ENCODE assay signal across 9 cellular contexts in the genomic region with DNA sequence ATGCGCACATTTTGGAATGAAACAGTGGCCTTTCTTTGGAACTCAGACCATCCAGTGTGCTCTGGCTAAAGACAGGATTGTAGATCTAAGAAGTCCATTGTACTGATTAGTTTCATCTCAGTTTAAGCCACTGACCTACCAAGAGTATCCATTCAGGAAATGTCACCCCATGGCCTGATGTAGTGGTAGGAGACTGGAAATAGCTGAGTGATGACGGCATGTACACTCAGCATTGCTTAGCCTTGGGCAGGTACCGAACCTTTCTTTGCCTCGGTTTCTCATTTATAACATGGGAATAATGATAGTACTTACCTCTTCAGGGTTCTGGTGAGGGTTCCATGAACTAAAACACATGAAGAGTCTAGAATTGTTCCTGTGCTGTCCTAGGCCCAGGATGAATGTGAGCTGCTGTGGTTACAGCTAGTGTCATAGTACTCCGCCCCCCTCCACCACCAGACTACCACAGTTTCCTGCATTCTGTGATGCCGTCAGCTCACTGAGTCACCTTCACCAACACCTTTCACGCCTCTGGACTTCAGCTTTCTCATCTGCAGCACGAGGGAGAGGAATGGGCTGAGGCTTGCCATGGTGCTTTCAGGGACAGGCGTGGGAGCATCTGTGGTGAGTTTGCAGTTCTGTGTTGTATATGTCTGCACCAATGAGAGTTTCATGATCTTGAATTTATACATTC.
A peak's percentile ranks its signal among the peaks of the same experiment; 100 is the strongest.
DNase-seq lines count a peak whose midpoint lies in the region; ATAC-seq lines count a peak whose summit lies in the region.
"Had no signal": no experiment of that assay in that cellular context is flagged by ENCODE, and none has a peak within 500 bp of the region (broad histone marks: within the 10 kb centered on the region; RNA-seq: fewer than 3 reads in every experiment).

No MANE protein-coding gene starts in this region.

- no peaks in the 10 kb centered on the region for H3K36me3 Mint-ChIP-seq in activated naive CD8-positive, alpha-beta T cell

- H3K27me3 ChIP-seq in BLaER1: no peaks in the 10 kb centered on the region
- no peaks in the 10 kb centered on the region for H3K27me3 ChIP-seq in H7 (ENCODE audit: control insufficient read depth, insufficient read depth, low read length)
- H3K27me3 ChIP-seq: adrenal gland had no signal

- no peak overlapping the region for H3K4me3 Mint-ChIP-seq in activated naive CD8-positive, alpha-beta T cell

- DNase-seq in NK-92 treated with Interleukin-12 subunit alpha and Interleukin-12 subunit beta, amount 100 ng/mL, for 24 hours (lab: John Stamatoyannopoulos, UW): peak; percentile 88
- peak; percentile 64 for DNase-seq in stimulated activated CD4-positive, alpha-beta T cell treated with anti-CD3 and anti-CD28 coated beads, Interleukin-2, amount 100 ng/mL, for 4 hours (ENCODE audit: low read depth)
- no peak for DNase-seq in H7
- no peak for DNase-seq in NCI-H1694 (lab: John Stamatoyannopoulos, UW)
- DNase-seq in D341Med (ENCODE audit: low spot score): no peak

- H3K9me3 Mint-ChIP-seq in activated naive CD8-positive, alpha-beta T cell (ENCODE audit: low read depth): peaks cover 3% of the 10 kb centered on the region

- H3K4me1 ChIP-seq in BLaER1: peaks cover 36% of the 10 kb centered on the region
- H3K4me1 ChIP-seq: adrenal gland had no signal

- H3K9ac ChIP-seq in BLaER1: no peak overlapping the region

- H3K27ac Mint-ChIP-seq in activated naive CD8-positive, alpha-beta T cell: peak overlapping the region; percentile 8

- H3K27ac ChIP-seq in BLaER1: no peak overlapping the region
- H3K27ac ChIP-seq: adrenal gland had no signal

- H3K4me3 ChIP-seq in BLaER1 (no peak overlapping the region), H7 (ENCODE audit: insufficient read depth, low read depth, low read length) (no peak overlapping the region)
- H3K4me3 ChIP-seq: adrenal gland had no signal

- no peaks in the 10 kb centered on the region for H4K20me1 ChIP-seq in BLaER1

- peaks cover 26% of the 10 kb centered on the region for H3K4me1 Mint-ChIP-seq in activated naive CD8-positive, alpha-beta T cell (ENCODE audit: low read depth)

- ATAC-seq in GM21528 (IDR thresholded peaks at IDR 0.05; ENCODE audit: low FRiP score, unreplicated experiment): peak; percentile 86

- peaks cover 3% of the 10 kb centered on the region for H3K27me3 Mint-ChIP-seq in activated naive CD8-positive, alpha-beta T cell

- H3K36me3 ChIP-seq in BLaER1 (peaks cover 10% of the 10 kb centered on the region; the same call in 1 of the 2 replicates), H7 (replicated peaks; ENCODE audit: control insufficient read depth, insufficient read depth, low read length) (no peaks in the 10 kb centered on the region)
- H3K36me3 ChIP-seq: adrenal gland had no signal

- H3K9me3 ChIP-seq in BLaER1: peaks cover 6% of the 10 kb centered on the region; the same call in 1 of the 2 replicates
- H3K9me3 ChIP-seq: adrenal gland had no signal

- H3K4me2 ChIP-seq in BLaER1: peak overlapping the region; percentile 52

Comparison
In these comparisons a context has a peak if more than half of its experiments do, and no peak if none do; other contexts are left out.
1. DNase-seq: peak in NK-92 treated with Interleukin-12 subunit alpha and Interleukin-12 subunit beta, amount 100 ng/mL, for 24 hours (single experiment) and stimulated activated CD4-positive, alpha-beta T cell treated with anti-CD3 and anti-CD28 coated beads, Interleukin-2, amount 100 ng/mL, for 4 hours (single experiment); none in H7 (single experiment), NCI-H1694 (single experiment) and D341Med (single experiment).